8 cellular contexts compared by ENCODE assay signal in genomic region chr15:48285329-48286214, GRCh38. TPM values are rescaled to one million over a fixed set of nuclear protein-coding genes. Genes with fewer than 3 reads are reported as not detected.
DNase-seq lines count a peak whose midpoint lies in the region; ATAC-seq, FAIRE-seq and TF ChIP-seq lines count a peak whose summit lies in the region.

No MANE protein-coding gene starts in this region.

- no peaks in the 10 kb centered on the region for H4K20me1 ChIP-seq in endothelial cell of umbilical vein (replicated peaks; ENCODE audit: control insufficient read depth, extremely low read depth, insufficient read depth, low read length)

- DNase-seq in AG04450 (ENCODE audit: low read depth, low spot score) (peak; percentile 82), GM12891 (ENCODE audit: insufficient read length, low spot score) (peak; percentile 23), NCI-H2196 treated with DMSO at 0.1 percent for 48 hours (lab: John Stamatoyannopoulos, UW; ENCODE audit: unreplicated experiment) (peak; percentile 36), endothelial cell of umbilical vein (ENCODE audit: low read depth, low spot score) (peak; percentile 90), mucosa of descending colon (peak in 1 of 3 donors; percentile 93), tibial nerve (ENCODE audit: low spot score in 2 of 2) (peak in 1 of 2 donors; percentile 93)
- peak; percentile 49 for DNase-seq in activated CD4-positive, alpha-beta T cell treated with anti-CD3 and anti-CD28 coated beads for 36 hours

- POLR2A ChIA-PET in AG04450 (lab: Yijun Ruan, JAX) (no interaction called here), endothelial cell of umbilical vein (lab: Charles Lee) (no interaction called here)
- POLR2A ChIA-PET in activated CD4-positive, alpha-beta T cell treated with anti-CD3 and anti-CD28 coated beads for 36 hours (lab: Charles Lee), result no interaction called here

- no peak overlapping the region for H3K9ac ChIP-seq in endothelial cell of umbilical vein (replicated peaks; ENCODE audit: extremely low read depth, insufficient read depth, low read length)

- H3K36me3 Mint-ChIP-seq in activated CD4-positive, alpha-beta T cell treated with anti-CD3 and anti-CD28 coated beads for 36 hours (ENCODE audit: low read depth), result no peaks in the 10 kb centered on the region

- ATAC-seq in HG03095 (IDR thresholded peaks at IDR 0.05; ENCODE audit: unreplicated experiment) (peak; percentile 75), mucosa of descending colon (peak; percentile 95)
- ATAC-seq in activated CD4-positive, alpha-beta T cell treated with anti-CD3 and anti-CD28 coated beads for 36 hours, result peak; percentile 58

- no peaks in the 10 kb centered on the region for H3K27me3 ChIP-seq in AG04450 (ENCODE audit: control insufficient read depth, insufficient read depth, low read length)
- H3K27me3 ChIP-seq in endothelial cell of umbilical vein (ENCODE audit: control insufficient read depth in 2 of 2, insufficient read depth in 2 of 2, low read length in 2 of 2), result peaks cover 4 to 8% of the 10 kb centered on the region in 2 experiments
- no peaks in the 10 kb centered on the region for H3K27me3 ChIP-seq in tibial nerve

- BruUV-seq in endothelial cell of umbilical vein (replicated peaks; lab: Mats Ljungman, UMichigan), result no TSS peak

- no peaks in the 10 kb centered on the region for H3K36me3 ChIP-seq in endothelial cell of umbilical vein (ENCODE audit: control insufficient read depth in 2 of 2, extremely low read depth in 1 of 2, insufficient read depth in 2 of 2, low read length in 2 of 2)
- no peaks in the 10 kb centered on the region for H3K36me3 ChIP-seq in mucosa of descending colon (ENCODE audit: low read depth)
- no peaks in the 10 kb centered on the region for H3K36me3 ChIP-seq in tibial nerve

- H3K4me2 ChIP-seq in endothelial cell of umbilical vein (ENCODE audit: insufficient read depth, low read length), result peak overlapping the region; percentile 84

- no peak for TF ChIP-seq POLR2A in GM12891 (IDR thresholded peaks at IDR 0.05; ENCODE audit: low read depth, low read length)
- TF ChIP-seq POLR2A in endothelial cell of umbilical vein (IDR thresholded peaks at IDR 0.05; ENCODE audit: low read depth, low read length), result no peak
- TF ChIP-seq POLR2A in tibial nerve (IDR thresholded peaks at IDR 0.05), result no peak

- dilution Hi-C loops in endothelial cell of umbilical vein (cut with MboI; ENCODE audit: extremely low pct_ligation_motif_present, low sequenced_read_pairs), result no loop called here

- H3K4me1 ChIP-seq in endothelial cell of umbilical vein (ENCODE audit: control insufficient read depth, extremely low read depth, insufficient read depth, low read length) (peaks cover 3% of the 10 kb centered on the region), mucosa of descending colon (ENCODE audit: low read depth) (peaks cover 3% of the 10 kb centered on the region), tibial nerve (peaks cover 0 to 14% (median 0%) of the 10 kb centered on the region in 4 donors)

- 21 to 22% methylated on average over 14 of the region's 14 CpGs for WGBS in tibial nerve, 2 donors

- no peak for TF ChIP-seq EP300 in tibial nerve (IDR thresholded peaks at IDR 0.05)

- H3K9me1 ChIP-seq in endothelial cell of umbilical vein (replicated peaks; ENCODE audit: control insufficient read depth, extremely low read depth, insufficient read depth, low read length), result no peaks in the 10 kb centered on the region

- TF ChIP-seq CTCF in AG04450 (IDR thresholded peaks at IDR 0.05; ENCODE audit: low read depth, low read length) (peak; percentile 66), endothelial cell of umbilical vein (IDR thresholded peaks at IDR 0.05; ENCODE audit: extremely low read depth in 1 of 2, insufficient read depth in 1 of 2, low read depth in 1 of 2, low read length in 2 of 2) (peak; percentile 41 to 70), mucosa of descending colon (IDR thresholded peaks at IDR 0.05) (peak; percentile 43), tibial nerve (IDR thresholded peaks at IDR 0.05) (peak; percentile 64 to 81 (median 73))

- FAIRE-seq in GM12891 (lab: Jason Lieb, UNC) (peak; percentile 81), endothelial cell of umbilical vein (lab: Jason Lieb, UNC) (peak; percentile 98)

- no peaks in the 10 kb centered on the region for H3K9me3 Mint-ChIP-seq in activated CD4-positive, alpha-beta T cell treated with anti-CD3 and anti-CD28 coated beads for 36 hours (ENCODE audit: low read depth)

- peaks cover 4% of the 10 kb centered on the region for H3K27me3 Mint-ChIP-seq in activated CD4-positive, alpha-beta T cell treated with anti-CD3 and anti-CD28 coated beads for 36 hours

- no peak overlapping the region for H3K4me3 Mint-ChIP-seq in activated CD4-positive, alpha-beta T cell treated with anti-CD3 and anti-CD28 coated beads for 36 hours

- intact Hi-C loops in activated CD4-positive, alpha-beta T cell treated with anti-CD3 and anti-CD28 coated beads for 36 hours (cut with DNase I, micrococcal nuclease), result loop anchor here (1.0 to 10.0 kb wide), 4 partner anchors 1088 to 1973 kb away; no protein-coding TSS in a partner anchor
- intact Hi-C loops in endothelial cell of umbilical vein (cut with micrococcal nuclease), result loop anchor here (1.0 to 10.0 kb wide), 6 partner anchors 173 to 1973 kb away; partner anchors contain the start of gene SEMA6D
- intact Hi-C loops in mucosa of descending colon (cut with DNase I, micrococcal nuclease), result no loop called here

- H3K79me2 ChIP-seq in endothelial cell of umbilical vein (ENCODE audit: control insufficient read depth, insufficient read depth, low read length), result no peaks in the 10 kb centered on the region

- CTCF ChIA-PET in AG04450 (lab: Charles Lee) (interaction anchor here (0.5 to 5.8 kb wide), 35 partner anchors 8 to 1578 kb away, joined by 3 to 47 read pairs (median 4); partner anchors contain the start of gene SEMA6D), endothelial cell of umbilical vein (lab: Charles Lee) (interaction anchor here (0.6 to 4.0 kb wide), 34 partner anchors 9 to 1973 kb away, joined by 3 to 51 read pairs (median 4); partner anchors contain the start of gene DUT)
- CTCF ChIA-PET in activated CD4-positive, alpha-beta T cell treated with anti-CD3 and anti-CD28 coated beads for 36 hours (lab: Charles Lee), result interaction anchor here (0.7 to 3.0 kb wide), 15 partner anchors 8 to 1089 kb away, joined by 3 to 13 read pairs (median 3); no protein-coding TSS in a partner anchor

- H3K9me3 ChIP-seq in AG04450 (ENCODE audit: control insufficient read depth, insufficient read depth, low read length) (no peaks in the 10 kb centered on the region), endothelial cell of umbilical vein (replicated peaks; ENCODE audit: control insufficient read depth, insufficient read depth, low read length) (no peaks in the 10 kb centered on the region), mucosa of descending colon (no peaks in the 10 kb centered on the region), tibial nerve (no peaks in the 10 kb centered on the region)

- no peak overlapping the region for H3K27ac Mint-ChIP-seq in activated CD4-positive, alpha-beta T cell treated with anti-CD3 and anti-CD28 coated beads for 36 hours

- H3K4me1 Mint-ChIP-seq in activated CD4-positive, alpha-beta T cell treated with anti-CD3 and anti-CD28 coated beads for 36 hours, result peaks cover 4% of the 10 kb centered on the region

- no peak overlapping the region for H3K27ac ChIP-seq in AG04450 (ENCODE audit: low read depth, low read length)
- no peak overlapping the region for H3K27ac ChIP-seq in endothelial cell of umbilical vein (ENCODE audit: insufficient read depth, low read depth, low read length)
- H3K27ac ChIP-seq in tibial nerve, result peak overlapping the region in 1 of 4 donors; percentile 34

- H3K4me3 ChIP-seq in AG04450 (ENCODE audit: low read depth, low read length) (no peak overlapping the region), endothelial cell of umbilical vein (replicated peaks in 1 of 3; ENCODE audit: insufficient read depth in 1 of 3, low read depth in 1 of 3, low read length in 3 of 3) (peak overlapping the region in 1 of 3 experiments; percentile 55), mucosa of descending colon (no peak overlapping the region), tibial nerve (peak overlapping the region in 3 of 4 donors; percentile 11 to 39 (median 15))

- peak overlapping the region; percentile 87 for H2AFZ ChIP-seq in endothelial cell of umbilical vein (ENCODE audit: low read depth, low read length)

TF ChIP-seq in GM12891, 5 proteins besides CTCF, POLR2A, EP300 and RAD21:
- no peak for TF ChIP-seq TAF1 (IDR thresholded peaks at IDR 0.05; ENCODE audit: low read depth, low read length)
- no peak for TF ChIP-seq POLR2AphosphoS5 (IDR thresholded peaks at IDR 0.05; ENCODE audit: low read depth, low read length)
- TF ChIP-seq POU2F2 (IDR thresholded peaks at IDR 0.05; ENCODE audit: low read depth, low read length), result no peak
- TF ChIP-seq PAX5 (IDR thresholded peaks at IDR 0.05; ENCODE audit: insufficient read depth, low read length, severe bottlenecking), result no peak
- no peak for TF ChIP-seq SPI1 (IDR thresholded peaks at IDR 0.05; ENCODE audit: low read depth, low read length)

TF ChIP-seq in endothelial cell of umbilical vein, 7 proteins besides CTCF, POLR2A, EP300 and RAD21 (continues in another document):
- no peak for TF ChIP-seq POLR2AphosphoS5 (IDR thresholded peaks at IDR 0.05; ENCODE audit: insufficient read depth, low read depth, low read length)
- no peak for TF ChIP-seq MAX (IDR thresholded peaks at IDR 0.05; ENCODE audit: insufficient read depth, insufficient read length)
- no peak for TF ChIP-seq EZH2 (IDR thresholded peaks at IDR 0.05; ENCODE audit: borderline replicate concordance, low read depth, low read length, severe bottlenecking)
- TF ChIP-seq FOS (IDR thresholded peaks at IDR 0.05; ENCODE audit: borderline replicate concordance, insufficient read depth, low read length), result no peak

RNA-seq across cellular contexts. Expression of gene DUT, which starts 45.7 kb away (rescaled TPM):
- polyA plus RNA-seq in AG04450 (2011; rRNA removed) (35.9 and 52.8 TPM in 2 replicates), endothelial cell of umbilical vein (48.1 and 59.9 TPM in 2 replicates)
- 4.6 and 8.8 TPM in 2 replicates for polyA minus RNA-seq in AG04450 (2011; rRNA and poly(A)+ RNA removed)
- polyA plus RNA-seq in GM12891 (2012; ENCODE audit: low read depth, missing spikeins), result 147 TPM
- total RNA-seq in activated CD4-positive, alpha-beta T cell treated with anti-CD3 and anti-CD28 coated beads for 36 hours, result 100 to 1,000 TPM; 371 to 500 TPM
- total RNA-seq in endothelial cell of umbilical vein (127 and 135 TPM in 2 replicates), mucosa of descending colon (10 to 100 TPM; 46.3 to 81.6 (median 69.4) TPM), tibial nerve (100 to 1,000 TPM in 3 of 4 donors, 10 to 100 TPM in 1; 82.8 to 160 (median 123) TPM)
- polyA plus RNA-seq in endothelial cell of umbilical vein (2011; cell fraction: cytosol; rRNA removed), result 56.7 and 58.5 TPM in 2 replicates
- 58.4 and 85.4 TPM in 2 replicates for polyA plus RNA-seq in endothelial cell of umbilical vein (2011; cell fraction: nucleus; rRNA removed)
- polyA plus RNA-seq in endothelial cell of umbilical vein (2012), result 62.6 and 85.4 TPM in 2 replicates
- polyA minus RNA-seq in endothelial cell of umbilical vein, result 7.7 and 10.1 TPM in 2 replicates
- polyA minus RNA-seq in endothelial cell of umbilical vein (2011; cell fraction: cytosol; rRNA and poly(A)+ RNA removed), result 88.5 TPM
- 12.9 and 14.8 TPM in 2 replicates for polyA minus RNA-seq in endothelial cell of umbilical vein (2011; cell fraction: nucleus; rRNA and poly(A)+ RNA removed)

Comparison
In these comparisons a context has a peak if more than half of its experiments do, and no peak if none do; other contexts are left out.
1. H3K4me3 ChIP-seq: peak in tibial nerve (3 of 4); none in AG04450 (single experiment) and mucosa of descending colon (single experiment).
2. intact Hi-C loops: an anchor here in activated CD4-positive, alpha-beta T cell treated with anti-CD3 and anti-CD28 coated beads for 36 hours (1.0 to 10.0 kb wide) and endothelial cell of umbilical vein (1.0 to 10.0 kb wide); none called in mucosa of descending colon.
3. Peak in every context shown above with its lines, with median percentiles within 50 percentile points of each other: CTCF ChIP-seq and ATAC-seq.